ENCODE assay signal across 8 cellular contexts in the genomic region with DNA sequence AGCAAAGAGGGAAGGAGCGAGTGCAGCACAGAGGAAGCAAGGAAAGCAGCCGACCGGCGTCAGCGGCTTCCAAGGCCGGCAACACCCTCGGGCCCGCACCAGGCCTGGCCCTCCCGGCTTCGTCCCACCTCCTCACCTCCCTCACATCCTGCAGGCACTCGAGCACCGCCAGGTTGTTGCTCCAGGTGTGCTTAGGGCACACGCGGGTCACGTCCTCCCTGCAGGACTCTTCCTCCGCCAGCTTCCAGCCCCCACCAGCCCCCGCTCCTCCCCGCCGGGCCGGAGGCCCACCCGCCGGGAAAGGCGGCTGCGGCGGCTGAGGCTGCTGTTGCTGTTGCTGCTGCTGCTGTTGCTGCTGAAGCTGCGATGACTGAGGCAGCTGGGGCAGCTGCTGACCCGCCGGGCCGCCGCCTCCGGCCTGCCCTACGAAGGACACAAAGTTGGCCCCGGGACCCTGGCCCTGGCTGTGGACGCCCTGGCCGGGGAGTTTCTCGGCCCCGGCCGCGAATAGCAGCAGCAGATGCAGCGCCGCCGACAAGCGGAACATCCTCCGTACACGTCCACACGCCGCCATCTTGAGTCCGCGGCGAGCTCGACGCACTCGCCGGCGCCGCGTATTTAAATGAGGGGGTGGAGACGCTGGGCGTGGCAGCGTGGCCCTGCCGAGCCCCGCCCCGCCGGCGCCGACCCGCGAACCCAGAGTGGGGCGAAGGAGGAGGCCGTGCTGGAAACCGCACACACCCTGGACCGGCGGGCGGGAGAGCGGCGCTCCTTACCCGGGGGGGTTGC.
A peak's percentile ranks its signal among the peaks of the same experiment; 100 is the strongest.
DNase-seq lines count a peak whose midpoint lies in the region; ATAC-seq and TF ChIP-seq lines count a peak whose summit lies in the region.

A gene (minus strand): TSS at position 594 of the 789 bp plus-strand sequence. CDS start 20 bp downstream, at position 574.

- ATAC-seq in GM18502 (IDR thresholded peaks at IDR 0.05; ENCODE audit: poor library complexity, unreplicated experiment): peak; percentile 97
- peak; percentile 90 for ATAC-seq in HG02870 (IDR thresholded peaks at IDR 0.05; ENCODE audit: unreplicated experiment)

- no peak for TF ChIP-seq CTCF in astrocyte of the cerebellum (IDR thresholded peaks at IDR 0.05; ENCODE audit: low read depth, low read length, missing control alignments)

- H3K4me3 ChIP-seq in astrocyte of the cerebellum (ENCODE audit: low read depth, low read length): peak within 1 kb of the TSS; percentile 91

- in situ Hi-C loops in astrocyte of the cerebellum (cut with HindIII; ENCODE audit: low sequenced_read_pairs): no loop called here

- DNase-seq in NCI-H146 (lab: John Stamatoyannopoulos, UW) (peak; percentile 88), T-helper 9 cell (peak; percentile 86), astrocyte of the cerebellum (ENCODE audit: low read depth) (peak; percentile 70), hepatic stellate cell (ENCODE audit: low spot score) (peak; percentile 87), retina (peak; percentile 98), OCI-M2 (lab: John Stamatoyannopoulos, UW; ENCODE audit: unreplicated experiment) (no peak)
